In the genomic region with DNA sequence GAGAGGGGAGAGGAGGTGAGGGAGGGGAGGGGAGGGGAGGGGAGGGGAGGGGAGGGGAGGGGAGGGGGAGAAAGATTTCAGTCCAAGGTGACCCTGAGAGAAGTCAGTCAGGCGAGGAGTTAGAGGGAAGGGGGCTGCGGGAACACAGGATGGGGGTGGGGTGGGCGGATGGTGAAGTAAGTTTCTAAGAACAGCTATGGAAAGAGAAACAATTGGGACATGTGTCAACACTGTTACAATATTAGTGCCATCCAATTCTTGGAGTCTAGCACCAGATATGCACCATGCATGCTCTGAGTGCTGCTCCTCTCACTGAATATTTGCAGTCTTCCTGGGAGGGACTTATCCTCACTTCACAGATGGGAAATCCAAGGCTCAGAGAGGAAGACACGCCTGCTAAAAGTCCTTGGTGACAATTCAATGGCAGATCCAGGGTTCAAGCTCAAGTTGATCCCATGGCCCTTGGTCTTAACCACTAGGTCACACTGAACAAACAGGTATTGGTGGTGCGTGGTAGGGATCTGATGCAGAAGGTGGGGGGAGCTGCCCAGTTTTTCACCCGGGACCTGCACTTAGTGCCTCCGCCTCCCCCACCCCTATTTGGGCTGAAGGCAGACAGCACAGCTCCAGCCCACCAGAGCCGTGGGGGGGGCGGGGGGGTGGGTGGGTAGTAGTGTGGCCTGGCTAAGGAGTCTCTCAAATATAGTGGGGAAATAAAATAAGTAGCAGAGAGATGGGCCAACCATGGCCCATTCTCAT, we compare ENCODE assay signal across 1 cellular context.
TF ChIP-seq lines count a peak whose summit lies in the region.

No MANE protein-coding gene starts in this region.

TF ChIP-seq in GM12878, 131 proteins besides CTCF, POLR2A, EP300 and RAD21:
- TF ChIP-seq, protein P1, sequence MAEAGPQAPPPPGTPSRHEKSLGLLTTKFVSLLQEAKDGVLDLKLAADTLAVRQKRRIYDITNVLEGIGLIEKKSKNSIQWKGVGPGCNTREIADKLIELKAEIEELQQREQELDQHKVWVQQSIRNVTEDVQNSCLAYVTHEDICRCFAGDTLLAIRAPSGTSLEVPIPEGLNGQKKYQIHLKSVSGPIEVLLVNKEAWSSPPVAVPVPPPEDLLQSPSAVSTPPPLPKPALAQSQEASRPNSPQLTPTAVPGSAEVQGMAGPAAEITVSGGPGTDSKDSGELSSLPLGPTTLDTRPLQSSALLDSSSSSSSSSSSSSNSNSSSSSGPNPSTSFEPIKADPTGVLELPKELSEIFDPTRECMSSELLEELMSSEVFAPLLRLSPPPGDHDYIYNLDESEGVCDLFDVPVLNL (IDR thresholded peaks at IDR 0.05; ENCODE audit: low read depth, low read length), result no peak
- no peak for TF ChIP-seq RAD51 (IDR thresholded peaks at IDR 0.05)
